ENCODE assay signal across 1 cellular context in the genomic region with DNA sequence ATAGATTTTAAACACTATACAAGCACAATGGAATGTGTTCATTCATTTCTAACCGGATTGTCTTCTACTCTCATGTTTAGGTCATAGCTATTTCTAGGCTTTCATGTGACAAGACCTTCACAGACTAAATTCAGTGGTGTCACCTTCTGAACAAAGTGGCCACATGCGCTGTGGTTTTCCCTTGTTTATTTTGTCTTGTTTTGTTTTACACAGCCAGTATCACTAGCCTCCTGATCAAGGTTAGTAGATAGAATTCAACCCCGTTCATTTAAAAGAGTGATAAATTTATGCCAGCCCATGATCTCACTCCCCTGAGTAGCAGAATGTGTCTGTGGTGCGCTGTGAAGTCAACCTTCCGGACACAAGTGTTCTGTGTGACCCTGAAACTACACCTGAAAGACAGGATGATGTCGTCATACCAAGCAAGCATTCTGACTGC.
TF ChIP-seq lines count a peak whose summit lies in the region.

No MANE protein-coding gene starts in this region.

TF ChIP-seq in GM12878, 131 proteins besides CTCF, POLR2A, EP300 and RAD21 (continued from another document and continues in another):
- TF ChIP-seq CUX1 (IDR thresholded peaks at IDR 0.05; ENCODE audit: insufficient replicate concordance, low read depth, low read length): peak; percentile 39
- TF ChIP-seq KAT2A (conservative IDR thresholded peaks at IDR 0.05; ENCODE audit: control insufficient read depth, low read depth, low read length): no peak
- TF ChIP-seq CBX5 (IDR thresholded peaks at IDR 0.05; ENCODE audit: low read depth): no peak
- TF ChIP-seq NKRF (conservative IDR thresholded peaks at IDR 0.05): peak; percentile 62; the same call in 1 of the 2 replicates
- no peak for TF ChIP-seq SREBF2 (IDR thresholded peaks at IDR 0.05; ENCODE audit: low read length)
- TF ChIP-seq PAX5 (IDR thresholded peaks at IDR 0.05; ENCODE audit: borderline replicate concordance, low read depth, low read length): no peak
- TF ChIP-seq, protein P1, sequence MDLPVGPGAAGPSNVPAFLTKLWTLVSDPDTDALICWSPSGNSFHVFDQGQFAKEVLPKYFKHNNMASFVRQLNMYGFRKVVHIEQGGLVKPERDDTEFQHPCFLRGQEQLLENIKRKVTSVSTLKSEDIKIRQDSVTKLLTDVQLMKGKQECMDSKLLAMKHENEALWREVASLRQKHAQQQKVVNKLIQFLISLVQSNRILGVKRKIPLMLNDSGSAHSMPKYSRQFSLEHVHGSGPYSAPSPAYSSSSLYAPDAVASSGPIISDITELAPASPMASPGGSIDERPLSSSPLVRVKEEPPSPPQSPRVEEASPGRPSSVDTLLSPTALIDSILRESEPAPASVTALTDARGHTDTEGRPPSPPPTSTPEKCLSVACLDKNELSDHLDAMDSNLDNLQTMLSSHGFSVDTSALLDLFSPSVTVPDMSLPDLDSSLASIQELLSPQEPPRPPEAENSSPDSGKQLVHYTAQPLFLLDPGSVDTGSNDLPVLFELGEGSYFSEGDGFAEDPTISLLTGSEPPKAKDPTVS (IDR thresholded peaks at IDR 0.05; ENCODE audit: low read depth, low read length): no peak
- TF ChIP-seq JUNB (IDR thresholded peaks at IDR 0.05): peak; percentile 93
- peak; percentile 100 for TF ChIP-seq ATF2 (IDR thresholded peaks at IDR 0.05; ENCODE audit: low read length)
- peak; percentile 83 for TF ChIP-seq EED (IDR thresholded peaks at IDR 0.05; ENCODE audit: low read depth)
- TF ChIP-seq, protein P2, sequence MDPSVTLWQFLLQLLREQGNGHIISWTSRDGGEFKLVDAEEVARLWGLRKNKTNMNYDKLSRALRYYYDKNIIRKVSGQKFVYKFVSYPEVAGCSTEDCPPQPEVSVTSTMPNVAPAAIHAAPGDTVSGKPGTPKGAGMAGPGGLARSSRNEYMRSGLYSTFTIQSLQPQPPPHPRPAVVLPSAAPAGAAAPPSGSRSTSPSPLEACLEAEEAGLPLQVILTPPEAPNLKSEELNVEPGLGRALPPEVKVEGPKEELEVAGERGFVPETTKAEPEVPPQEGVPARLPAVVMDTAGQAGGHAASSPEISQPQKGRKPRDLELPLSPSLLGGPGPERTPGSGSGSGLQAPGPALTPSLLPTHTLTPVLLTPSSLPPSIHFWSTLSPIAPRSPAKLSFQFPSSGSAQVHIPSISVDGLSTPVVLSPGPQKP (IDR thresholded peaks at IDR 0.05; ENCODE audit: low read depth, low read length): no peak
- TF ChIP-seq BHLHE40 (IDR thresholded peaks at IDR 0.05; ENCODE audit: borderline replicate concordance in 1 of 2, low read depth in 2 of 2, low read length in 1 of 2): peak; percentile 79 to 82
- no peak for TF ChIP-seq SPI1 (IDR thresholded peaks at IDR 0.05; ENCODE audit: borderline replicate concordance, insufficient read depth, low read depth, low read length)
- TF ChIP-seq, protein P3, sequence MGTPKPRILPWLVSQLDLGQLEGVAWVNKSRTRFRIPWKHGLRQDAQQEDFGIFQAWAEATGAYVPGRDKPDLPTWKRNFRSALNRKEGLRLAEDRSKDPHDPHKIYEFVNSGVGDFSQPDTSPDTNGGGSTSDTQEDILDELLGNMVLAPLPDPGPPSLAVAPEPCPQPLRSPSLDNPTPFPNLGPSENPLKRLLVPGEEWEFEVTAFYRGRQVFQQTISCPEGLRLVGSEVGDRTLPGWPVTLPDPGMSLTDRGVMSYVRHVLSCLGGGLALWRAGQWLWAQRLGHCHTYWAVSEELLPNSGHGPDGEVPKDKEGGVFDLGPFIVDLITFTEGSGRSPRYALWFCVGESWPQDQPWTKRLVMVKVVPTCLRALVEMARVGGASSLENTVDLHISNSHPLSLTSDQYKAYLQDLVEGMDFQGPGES (IDR thresholded peaks at IDR 0.05): no peak
- TF ChIP-seq BCL11A (IDR thresholded peaks at IDR 0.05; ENCODE audit: low read depth, low read length): no peak
- no peak for TF ChIP-seq YY1 (IDR thresholded peaks at IDR 0.05; ENCODE audit: low read depth, low read length)
- peak; percentile 94 for TF ChIP-seq MEF2B (IDR thresholded peaks at IDR 0.05; ENCODE audit: partially characterized antibody, poor library complexity, severe bottlenecking)
- TF ChIP-seq, protein P4, sequence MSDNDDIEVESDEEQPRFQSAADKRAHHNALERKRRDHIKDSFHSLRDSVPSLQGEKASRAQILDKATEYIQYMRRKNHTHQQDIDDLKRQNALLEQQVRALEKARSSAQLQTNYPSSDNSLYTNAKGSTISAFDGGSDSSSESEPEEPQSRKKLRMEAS (IDR thresholded peaks at IDR 0.05; ENCODE audit: low read depth, low read length): peak; percentile 70; the same call in 1 of the 2 replicates
- no peak for TF ChIP-seq YBX1 (IDR thresholded peaks at IDR 0.05)
- no peak for TF ChIP-seq CHD1 (IDR thresholded peaks at IDR 0.05; ENCODE audit: low read depth, low read length)
- no peak for TF ChIP-seq ZBTB4 (CRISPR knock-in tag; IDR thresholded peaks at IDR 0.05)
- peak; percentile 61 for TF ChIP-seq SMAD1 (IDR thresholded peaks at IDR 0.05; ENCODE audit: low read depth, partially characterized antibody)
- TF ChIP-seq ATF7 (IDR thresholded peaks at IDR 0.05; ENCODE audit: low read depth): peak; percentile 99
- TF ChIP-seq SIX5 (IDR thresholded peaks at IDR 0.05; ENCODE audit: low read depth, low read length, severe bottlenecking): no peak
- peak; percentile 59; the same call in 1 of the 2 replicates for TF ChIP-seq ASH2L (IDR thresholded peaks at IDR 0.05; ENCODE audit: borderline replicate concordance, low read depth)
- TF ChIP-seq, protein P5, sequence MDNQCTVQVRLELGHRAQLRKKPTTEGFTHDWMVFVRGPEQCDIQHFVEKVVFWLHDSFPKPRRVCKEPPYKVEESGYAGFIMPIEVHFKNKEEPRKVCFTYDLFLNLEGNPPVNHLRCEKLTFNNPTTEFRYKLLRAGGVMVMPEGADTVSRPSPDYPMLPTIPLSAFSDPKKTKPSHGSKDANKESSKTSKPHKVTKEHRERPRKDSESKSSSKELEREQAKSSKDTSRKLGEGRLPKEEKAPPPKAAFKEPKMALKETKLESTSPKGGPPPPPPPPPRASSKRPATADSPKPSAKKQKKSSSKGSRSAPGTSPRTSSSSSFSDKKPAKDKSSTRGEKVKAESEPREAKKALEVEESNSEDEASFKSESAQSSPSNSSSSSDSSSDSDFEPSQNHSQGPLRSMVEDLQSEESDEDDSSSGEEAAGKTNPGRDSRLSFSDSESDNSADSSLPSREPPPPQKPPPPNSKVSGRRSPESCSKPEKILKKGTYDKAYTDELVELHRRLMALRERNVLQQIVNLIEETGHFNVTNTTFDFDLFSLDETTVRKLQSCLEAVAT (IDR thresholded peaks at IDR 0.05): peak; percentile 39; the same call in 1 of the 2 replicates
- TF ChIP-seq TCF12 (IDR thresholded peaks at IDR 0.05; ENCODE audit: low read depth, low read length): no peak
- TF ChIP-seq ZNF217 (IDR thresholded peaks at IDR 0.05): no peak
- TF ChIP-seq ZBTB33 (IDR thresholded peaks at IDR 0.05): no peak
- peak; percentile 79 for TF ChIP-seq NBN (IDR thresholded peaks at IDR 0.05)
- TF ChIP-seq, protein P6, sequence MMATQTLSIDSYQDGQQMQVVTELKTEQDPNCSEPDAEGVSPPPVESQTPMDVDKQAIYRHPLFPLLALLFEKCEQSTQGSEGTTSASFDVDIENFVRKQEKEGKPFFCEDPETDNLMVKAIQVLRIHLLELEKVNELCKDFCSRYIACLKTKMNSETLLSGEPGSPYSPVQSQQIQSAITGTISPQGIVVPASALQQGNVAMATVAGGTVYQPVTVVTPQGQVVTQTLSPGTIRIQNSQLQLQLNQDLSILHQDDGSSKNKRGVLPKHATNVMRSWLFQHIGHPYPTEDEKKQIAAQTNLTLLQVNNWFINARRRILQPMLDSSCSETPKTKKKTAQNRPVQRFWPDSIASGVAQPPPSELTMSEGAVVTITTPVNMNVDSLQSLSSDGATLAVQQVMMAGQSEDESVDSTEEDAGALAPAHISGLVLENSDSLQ (IDR thresholded peaks at IDR 0.05): no peak; the same call in 1 of the 2 replicates
